Comparison of ENCODE assay signal across 6 cellular contexts in the genomic region with DNA sequence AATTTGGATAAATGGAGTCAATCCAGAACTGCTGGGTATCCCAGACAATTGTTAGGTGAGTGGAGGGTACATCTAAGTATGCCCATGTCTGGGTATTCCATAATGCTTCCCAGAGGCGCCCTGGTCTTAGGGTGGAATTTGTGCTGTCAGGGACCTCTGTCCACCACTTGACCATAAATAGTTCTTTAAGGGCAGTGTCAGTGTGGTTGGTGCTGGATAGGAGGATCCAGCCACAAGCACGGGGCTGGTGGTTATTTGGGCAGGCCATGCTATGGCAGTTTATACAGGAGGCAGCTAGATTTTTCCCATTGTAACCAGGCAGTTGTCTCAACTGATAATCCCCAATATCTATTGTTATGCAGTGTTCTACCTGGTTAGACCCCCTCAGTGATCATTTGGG.
"Had no signal": no experiment of that assay in that cellular context is flagged by ENCODE, and none has a peak within 500 bp of the region (broad histone marks: within the 10 kb centered on the region; RNA-seq: fewer than 3 reads in every experiment).

No MANE protein-coding gene starts in this region.

- H3K4me3 Mint-ChIP-seq: GM23338, H9, IgD-negative memory B cell had no signal

- H2AFZ ChIP-seq: GM23338 had no signal

- H3K27me3 Mint-ChIP-seq: IgD-negative memory B cell had no signal

- H3K4me2 ChIP-seq: GM23338 had no signal

- H3K9me3 Mint-ChIP-seq: GM23338, H9, IgD-negative memory B cell had no signal

- H3K36me3 Mint-ChIP-seq: IgD-negative memory B cell had no signal

- H3K4me3 ChIP-seq: GM23338 had no signal

- H3K27ac ChIP-seq: HL-60 had no signal

- DNase-seq: H9, HCEC 1CT, KBM-7 had no signal

- H3K27ac Mint-ChIP-seq: GM23338, IgD-negative memory B cell had no signal
